Comparison of ENCODE assay signal across 8 cellular contexts in genomic region chr12:122979001-122979907, GRCh38. TPM values are rescaled to one million over a fixed set of nuclear protein-coding genes. Genes with fewer than 3 reads are reported as not detected.
DNase-seq lines count a peak whose midpoint lies in the region; ATAC-seq and TF ChIP-seq lines count a peak whose summit lies in the region.

No MANE protein-coding gene starts in this region.

- TF ChIP-seq CTCF in HCT116 (IDR thresholded peaks at IDR 0.05 in 2 of 3, conservative IDR thresholded peaks at IDR 0.05 in 1 of 3; ENCODE audit: borderline replicate concordance in 1 of 3, insufficient read depth in 1 of 3, low read depth in 2 of 3, low read length in 2 of 3): no peak
- no peak for TF ChIP-seq CTCF in right atrium auricular region (IDR thresholded peaks at IDR 0.05)

- CTCF ChIA-PET in HCT116 (lab: Charles Lee): no interaction called here
- CTCF ChIA-PET in activated CD4-positive, alpha-beta memory T cell treated with anti-CD3 and anti-CD28 coated beads for 36 hours (lab: Charles Lee): interaction anchor here (1.3 to 1.4 kb wide), 2 partner anchors 98 to 258 kb away, joined by 3 read pairs; no protein-coding TSS in a partner anchor
- CTCF ChIA-PET in HEK293T (lab: Yijun Ruan, JAX): no interaction called here

- H3K9ac ChIP-seq in HCT116 (ENCODE audit: low read length): peak overlapping the region; percentile 92
- peak overlapping the region; percentile 95 for H3K9ac ChIP-seq in skeletal muscle satellite cell (ENCODE audit: low read depth, low read length)

- ATAC-seq in HCT116 (no peak), HG03135 (IDR thresholded peaks at IDR 0.05; ENCODE audit: unreplicated experiment) (no peak), GM21423 (IDR thresholded peaks at IDR 0.05; ENCODE audit: unreplicated experiment) (no peak)

- no peaks in the 10 kb centered on the region for H3K27me3 ChIP-seq in HCT116 (ENCODE audit: insufficient read depth, low read length)
- H3K27me3 ChIP-seq in right atrium auricular region: no peaks in the 10 kb centered on the region
- H3K27me3 ChIP-seq in skeletal muscle satellite cell (ENCODE audit: control insufficient read depth, insufficient read depth, low read length): no peaks in the 10 kb centered on the region

- H3K4me2 ChIP-seq in HCT116 (ENCODE audit: low read length): peak overlapping the region; percentile 100
- H3K4me2 ChIP-seq in skeletal muscle satellite cell (ENCODE audit: low read length): peak overlapping the region; percentile 98

- no peak for TF ChIP-seq POLR2A in HCT116 (IDR thresholded peaks at IDR 0.05; ENCODE audit: borderline replicate concordance, extremely low read depth, insufficient read depth, insufficient read length)

- H2AFZ ChIP-seq in HCT116 (ENCODE audit: low read depth, low read length, poor library complexity, severe bottlenecking): no peak overlapping the region

- POLR2A ChIA-PET in HCT116 (lab: Charles Lee) (interaction anchor here (0.8 to 1.0 kb wide), 2 partner anchors 8 to 254 kb away, joined by 3 to 4 read pairs; partner anchors contain the start of genes MPHOSPH9 and MTRFR), HEK293T (lab: Yijun Ruan, JAX) (interaction anchor here (0.8 to 2.5 kb wide), 5 partner anchors 9 to 254 kb away, joined by 3 to 17 read pairs (median 3); partner anchors contain the start of genes ABCB9, MPHOSPH9 and MTRFR)
- POLR2A ChIA-PET in activated CD4-positive, alpha-beta memory T cell treated with anti-CD3 and anti-CD28 coated beads for 36 hours (lab: Charles Lee): no interaction called here

- RAD21 ChIA-PET in HCT116 (lab: Charles Lee; ENCODE audit: low non-redundant PET in 1 of 2, low total read pairs in 2 of 2, uncharacterized antibody in 2 of 2, unreplicated experiment in 2 of 2): no interaction called here

- H3K27ac Mint-ChIP-seq in activated CD4-positive, alpha-beta memory T cell treated with anti-CD3 and anti-CD28 coated beads for 36 hours: peak overlapping the region; percentile 82

- no peaks in the 10 kb centered on the region for H3K9me3 Mint-ChIP-seq in activated CD4-positive, alpha-beta memory T cell treated with anti-CD3 and anti-CD28 coated beads for 36 hours

- H3K4me1 Mint-ChIP-seq in activated CD4-positive, alpha-beta memory T cell treated with anti-CD3 and anti-CD28 coated beads for 36 hours (ENCODE audit: low read depth): peaks cover 43% of the 10 kb centered on the region

- BruUV-seq in HCT116 (replicated peaks; lab: Mats Ljungman, UMichigan): no TSS peak

- no peaks in the 10 kb centered on the region for H4K20me1 ChIP-seq in HCT116 (ENCODE audit: insufficient read depth)

- H3K4me1 ChIP-seq in HCT116 (ENCODE audit: control insufficient read depth in 1 of 2, insufficient read depth in 2 of 2, low read length in 2 of 2) (peaks cover 21 to 33% of the 10 kb centered on the region in 2 experiments), right atrium auricular region (peaks cover 0 to 79% of the 10 kb centered on the region in 2 donors), skeletal muscle satellite cell (ENCODE audit: control insufficient read depth, insufficient read depth, low read length) (peaks cover 51% of the 10 kb centered on the region)

- H3K9me3 ChIP-seq in HCT116 (ENCODE audit: control insufficient read depth in 1 of 2, insufficient read depth in 1 of 2, low read depth in 1 of 2, low read length in 2 of 2): no peaks in the 10 kb centered on the region
- no peaks in the 10 kb centered on the region for H3K9me3 ChIP-seq in right atrium auricular region
- no peaks in the 10 kb centered on the region for H3K9me3 ChIP-seq in skeletal muscle satellite cell (replicated peaks; ENCODE audit: low read length)

- peaks cover 48% of the 10 kb centered on the region for H3K79me2 ChIP-seq in HCT116 (ENCODE audit: insufficient read depth, low read length)

- H3K36me3 Mint-ChIP-seq in activated CD4-positive, alpha-beta memory T cell treated with anti-CD3 and anti-CD28 coated beads for 36 hours: peaks cover 15% of the 10 kb centered on the region

- peak overlapping the region; percentile 88 for H3K27ac ChIP-seq in HCT116 (ENCODE audit: low read depth, low read length)
- H3K27ac ChIP-seq in right atrium auricular region: no peak overlapping the region

- TF ChIP-seq RAD21 in HCT116 (IDR thresholded peaks at IDR 0.05; ENCODE audit: low read depth): no peak

- no peaks in the 10 kb centered on the region for H3K9me2 ChIP-seq in HCT116 (ENCODE audit: insufficient read depth)

- H3K4me3 ChIP-seq in HCT116 (replicated peaks in 1 of 2; ENCODE audit: low read depth in 1 of 2, low read length in 2 of 2) (peak overlapping the region; percentile 90 to 91), right atrium auricular region (peak overlapping the region; percentile 86 to 95), skeletal muscle satellite cell (ENCODE audit: low read length) (peak overlapping the region; percentile 97)

- H3K4me3 Mint-ChIP-seq in activated CD4-positive, alpha-beta memory T cell treated with anti-CD3 and anti-CD28 coated beads for 36 hours: peak overlapping the region; percentile 89

- no peaks in the 10 kb centered on the region for H3K27me3 Mint-ChIP-seq in activated CD4-positive, alpha-beta memory T cell treated with anti-CD3 and anti-CD28 coated beads for 36 hours

- no peak for DNase-seq in HCT116 (ENCODE audit: low read depth, low spot score)
- no peak for DNase-seq in activated CD4-positive, alpha-beta memory T cell treated with anti-CD3 and anti-CD28 coated beads for 36 hours
- no peak for DNase-seq in right atrium auricular region (ENCODE audit: low spot score)
- no peak for DNase-seq in MV-4-11 (lab: John Stamatoyannopoulos, UW)
- no peak for DNase-seq in HEK293T (ENCODE audit: extremely low spot score)

- intact Hi-C loops in HCT116 (cut with micrococcal nuclease): loop anchor here (10.0 kb wide), 1 partner anchor 166 kb away; no protein-coding TSS in a partner anchor
- intact Hi-C loops in activated CD4-positive, alpha-beta memory T cell treated with anti-CD3 and anti-CD28 coated beads for 36 hours (cut with micrococcal nuclease): loop anchor here (10.0 kb wide), 1 partner anchor 386 kb away; the partner anchor contains the start of gene SBNO1

- peaks cover 2 to 7% of the 10 kb centered on the region in 2 experiments; a peak in 3 of 4 replicates for H3K36me3 ChIP-seq in HCT116 (ENCODE audit: control insufficient read depth in 1 of 2, insufficient read depth in 2 of 2, low read length in 2 of 2)
- peaks cover 15% of the 10 kb centered on the region for H3K36me3 ChIP-seq in right atrium auricular region
- peaks cover 26% of the 10 kb centered on the region for H3K36me3 ChIP-seq in skeletal muscle satellite cell (ENCODE audit: insufficient read depth, low read length)

TF ChIP-seq in HCT116, 20 proteins besides CTCF, POLR2A, EP300 and RAD21 (continues in another document):
- TF ChIP-seq SIN3A (IDR thresholded peaks at IDR 0.05; ENCODE audit: low read depth) (no peak), EGR1 (IDR thresholded peaks at IDR 0.05; ENCODE audit: low read depth) (no peak), ZFX (IDR thresholded peaks at IDR 0.05) (no peak), FOSL1 (IDR thresholded peaks at IDR 0.05; ENCODE audit: low read depth) (no peak)

TF ChIP-seq in HEK293T, 16 proteins besides CTCF, POLR2A, EP300 and RAD21:
- TF ChIP-seq SP1 (IDR thresholded peaks at IDR 0.05) (no peak), BHLHE40 (IDR thresholded peaks at IDR 0.05; ENCODE audit: borderline replicate concordance) (no peak), LEF1 (IDR thresholded peaks at IDR 0.05; ENCODE audit: borderline replicate concordance) (no peak), TARDBP (IDR thresholded peaks at IDR 0.05) (no peak), FOXK2 (IDR thresholded peaks at IDR 0.05) (no peak), PKNOX1 (IDR thresholded peaks at IDR 0.05) (no peak), FOXA1 (IDR thresholded peaks at IDR 0.05) (no peak), FOXM1 (IDR thresholded peaks at IDR 0.05; ENCODE audit: borderline replicate concordance) (no peak), SUZ12 (IDR thresholded peaks at IDR 0.05) (no peak), ARNT (IDR thresholded peaks at IDR 0.05) (no peak), L3MBTL2 (conservative IDR thresholded peaks at IDR 0.05) (no peak), NFRKB (IDR thresholded peaks at IDR 0.05) (no peak)

RNA-seq across cellular contexts. Expression of gene ARL6IP4, which starts 1.2 kb away (rescaled TPM):
- total RNA-seq in HCT116 (2021; ENCODE audit: unreplicated experiment) (128 TPM), right atrium auricular region (100 to 1,000 TPM; 157 to 284 TPM)
- 178 and 187 TPM in 2 replicates for polyA plus RNA-seq in HCT116 (2012)
- 100 to 1,000 TPM; 180 to 188 TPM for total RNA-seq in activated CD4-positive, alpha-beta memory T cell treated with anti-CD3 and anti-CD28 coated beads for 36 hours
- 139 and 158 TPM in 2 replicates for total RNA-seq in skeletal muscle satellite cell (2012; rRNA removed)

RNA-seq across cellular contexts. Expression of gene OGFOD2, which starts 4.2 kb away (rescaled TPM):
- total RNA-seq in HCT116 (2021; ENCODE audit: unreplicated experiment) (29.5 TPM), right atrium auricular region (1 to 10 TPM; 4.9 to 6.8 TPM)
- 24.1 and 26.2 TPM in 2 replicates for polyA plus RNA-seq in HCT116 (2012)
- 10 to 100 TPM; 22.6 to 23.7 TPM for total RNA-seq in activated CD4-positive, alpha-beta memory T cell treated with anti-CD3 and anti-CD28 coated beads for 36 hours
- 9.8 and 12.7 TPM in 2 replicates for total RNA-seq in skeletal muscle satellite cell (2012; rRNA removed)

RNA-seq across cellular contexts. Expression of gene ABCB9, which starts 13.0 kb away (rescaled TPM):
- total RNA-seq in HCT116 (2021; ENCODE audit: unreplicated experiment) (14.7 TPM), right atrium auricular region (1 to 10 TPM; 4.9 to 5.7 TPM)
- polyA plus RNA-seq in HCT116 (2012): 9.8 and 10.6 TPM in 2 replicates
- total RNA-seq in activated CD4-positive, alpha-beta memory T cell treated with anti-CD3 and anti-CD28 coated beads for 36 hours: 1 to 10 TPM; 2.7 to 3.6 TPM
- total RNA-seq in skeletal muscle satellite cell (2012; rRNA removed): 9.0 and 9.9 TPM in 2 replicates
